Comparison of ENCODE assay signal across 22 cellular contexts in genomic region chr20:12640255-12640654, GRCh38.
"Had no signal": no experiment of that assay in that cellular context is flagged by ENCODE, and none has a peak within 500 bp of the region (broad histone marks: within the 10 kb centered on the region; RNA-seq: fewer than 3 reads in every experiment).

No MANE protein-coding gene starts in this region.

- H3K27ac Mint-ChIP-seq: activated CD4-positive, alpha-beta T cell treated with anti-CD3 and anti-CD28 coated beads for 36 hours; activated naive CD4-positive, alpha-beta T cell treated with anti-CD3 and anti-CD28 coated beads, Interleukin-2, amount 50 U/mL, for 72 hours; activated T-cell treated with anti-CD3 and anti-CD28 coated beads, Interleukin-2, amount 50 U/mL, for 72 hours; natural killer cell; stimulated activated naive CD8-positive, alpha-beta T cell treated with anti-CD3 and anti-CD28 coated beads, Interleukin-15, Interleukin-2, amounts not matched to agents 100 ng/mL and 50 ng/mL, for 24 hours had no signal

- H3K36me3 ChIP-seq: left lung, upper lobe of left lung, vagina had no signal

- H3K27me3 Mint-ChIP-seq: activated CD4-positive, alpha-beta T cell treated with anti-CD3 and anti-CD28 coated beads for 36 hours had no signal

- H3K4me1 ChIP-seq: left lung, upper lobe of left lung, vagina had no signal

- H3K4me1 Mint-ChIP-seq: activated CD4-positive, alpha-beta T cell treated with anti-CD3 and anti-CD28 coated beads for 36 hours; natural killer cell had no signal

- DNase-seq: activated CD4-positive, alpha-beta T cell treated with anti-CD3 and anti-CD28 coated beads for 36 hours; activated CD4-positive, CD25-positive, alpha-beta regulatory T cell; activated naive CD4-positive, alpha-beta T cell; activated T-cell treated with anti-CD3 and anti-CD28 coated beads for 4 hours; activated T-cell treated with anti-CD3 and anti-CD28 coated beads, Interleukin-2, amount 50 U/mL, for 72 hours; dorsolateral prefrontal cortex; effector memory CD4-positive, alpha-beta T cell; islet precursor cell; left lung; mesendoderm; natural killer cell; stimulated activated CD4-positive, alpha-beta T cell treated with anti-CD3 and anti-CD28 coated beads, Interleukin-12 subunit alpha, Interleukin-12 subunit beta, amount 100 ng/mL, for 4 hours; stimulated activated CD4-positive, alpha-beta T cell treated with anti-CD3 and anti-CD28 coated beads, Interleukin-4, amount 100 ng/mL, for 1 hour; upper lobe of left lung had no signal

- H3K27me3 ChIP-seq: dorsolateral prefrontal cortex, hepatocyte, left lung, upper lobe of left lung, vagina had no signal

- ATAC-seq: activated CD4-positive, alpha-beta T cell treated with anti-CD3 and anti-CD28 coated beads for 36 hours; activated naive CD4-positive, alpha-beta T cell treated with anti-CD3 and anti-CD28 coated beads, Interleukin-2, amount 50 U/mL, for 72 hours; activated T-cell treated with anti-CD3 and anti-CD28 coated beads, Interleukin-2, amount 50 U/mL, for 72 hours; left lung; natural killer cell; sciatic nerve had no signal

- H3K36me3 Mint-ChIP-seq: activated naive CD4-positive, alpha-beta T cell treated with anti-CD3 and anti-CD28 coated beads, Interleukin-2, amount 50 U/mL, for 72 hours; natural killer cell had no signal

- H3K4me3 ChIP-seq: coronary artery, dorsolateral prefrontal cortex, hepatocyte, left lung, lung, skin epidermis, upper lobe of left lung, vagina had no signal

- H3K27ac ChIP-seq: coronary artery, dorsolateral prefrontal cortex, hepatocyte, left lung, skin epidermis, upper lobe of left lung, vagina had no signal

- H3K9me3 ChIP-seq: left lung, upper lobe of left lung, vagina had no signal

- H3K4me3 Mint-ChIP-seq: activated CD4-positive, alpha-beta T cell treated with anti-CD3 and anti-CD28 coated beads for 36 hours; activated T-cell treated with anti-CD3 and anti-CD28 coated beads, Interleukin-2, amount 50 U/mL, for 72 hours; natural killer cell; stimulated activated naive CD8-positive, alpha-beta T cell treated with anti-CD3 and anti-CD28 coated beads, Interleukin-15, Interleukin-2, amounts not matched to agents 100 ng/mL and 50 ng/mL, for 24 hours had no signal
